8 cellular contexts compared by ENCODE assay signal in genomic region chr19:7925171-7925837, GRCh38. TPM values are rescaled to one million over a fixed set of nuclear protein-coding genes. Genes with fewer than 3 reads are reported as not detected.
DNase-seq lines count a peak whose midpoint lies in the region; ATAC-seq and TF ChIP-seq lines count a peak whose summit lies in the region.

No MANE protein-coding gene starts in this region.

- H3K36me3 ChIP-seq in ovary, result no peaks in the 10 kb centered on the region
- H3K36me3 ChIP-seq in tibial nerve, result peaks cover 0 to 38% (median 0%) of the 10 kb centered on the region in 3 donors

- in situ Hi-C loops in KBM-7 (cut with MboI; ENCODE audit: low pct_unique_long_range_greater_than_20kb, low sequenced_read_pairs), result no loop called here

- peaks cover 15% of the 10 kb centered on the region for H3K4me1 Mint-ChIP-seq in activated T-helper 17 cell treated with anti-CD3 and anti-CD28 coated beads, Interleukin-2, amount 50 U/mL, for 72 hours

- intact Hi-C loops in ovary (cut with DNase I), result no loop called here

- peak; percentile 33 for DNase-seq in DMS153 (lab: John Stamatoyannopoulos, UW)
- peak; percentile 88 for DNase-seq in KBM-7
- peak; percentile 53 for DNase-seq in RWPE1 (ENCODE audit: low spot score)
- DNase-seq in foreskin keratinocyte, result no peak
- DNase-seq in ovary, result peak; percentile 64 to 87 (median 79)
- peak in 1 of 2 donors; percentile 59 for DNase-seq in tibial nerve (ENCODE audit: low spot score in 2 of 2)

- peaks cover 11% of the 10 kb centered on the region for H3K36me3 Mint-ChIP-seq in activated T-helper 17 cell treated with anti-CD3 and anti-CD28 coated beads, Interleukin-2, amount 50 U/mL, for 72 hours (ENCODE audit: low read depth)

- H3K9me3 ChIP-seq in ovary, result no peaks in the 10 kb centered on the region
- no peaks in the 10 kb centered on the region for H3K9me3 ChIP-seq in tibial nerve

- TF ChIP-seq EP300 in ovary (IDR thresholded peaks at IDR 0.05) (no peak), tibial nerve (IDR thresholded peaks at IDR 0.05) (no peak)

- no peaks in the 10 kb centered on the region for H3K27me3 Mint-ChIP-seq in activated T-helper 17 cell treated with anti-CD3 and anti-CD28 coated beads, Interleukin-2, amount 50 U/mL, for 72 hours

- H3K27me3 ChIP-seq in foreskin keratinocyte, result peaks cover 5% of the 10 kb centered on the region
- H3K27me3 ChIP-seq in ovary, result no peaks in the 10 kb centered on the region
- no peaks in the 10 kb centered on the region for H3K27me3 ChIP-seq in tibial nerve

- TF ChIP-seq CTCF in RWPE1 (conservative IDR thresholded peaks at IDR 0.05; ENCODE audit: low read depth) (peak; percentile 78), foreskin keratinocyte (conservative IDR thresholded peaks at IDR 0.05) (peak; percentile 91), ovary (IDR thresholded peaks at IDR 0.05) (peak; percentile 55 to 78 (median 66)), tibial nerve (IDR thresholded peaks at IDR 0.05) (peak; percentile 68 to 84 (median 81))

- peak; percentile 14 for ATAC-seq in activated T-helper 17 cell treated with anti-CD3 and anti-CD28 coated beads, Interleukin-2, amount 50 U/mL, for 72 hours (replicated peaks)
- ATAC-seq in foreskin keratinocyte, result peak; percentile 24
- ATAC-seq in HG03095 (IDR thresholded peaks at IDR 0.05; ENCODE audit: unreplicated experiment), result no peak

- no peak overlapping the region for H3K27ac Mint-ChIP-seq in activated T-helper 17 cell treated with anti-CD3 and anti-CD28 coated beads, Interleukin-2, amount 50 U/mL, for 72 hours

- 0 to 1% (median 1%) methylated on average over 65 to 95 of the region's 95 CpGs for WGBS in ovary, 3 donors
- 1 to 4% methylated on average over 5 to 31 of the region's 95 CpGs for WGBS in tibial nerve, 2 donors

- peak overlapping the region; percentile 53 for H3K4me3 Mint-ChIP-seq in activated T-helper 17 cell treated with anti-CD3 and anti-CD28 coated beads, Interleukin-2, amount 50 U/mL, for 72 hours

- no peaks in the 10 kb centered on the region for H3K9me3 Mint-ChIP-seq in activated T-helper 17 cell treated with anti-CD3 and anti-CD28 coated beads, Interleukin-2, amount 50 U/mL, for 72 hours

- H3K27ac ChIP-seq in RWPE1 (peak overlapping the region; percentile 95; the same call in 1 of the 2 replicates), foreskin keratinocyte (no peak overlapping the region), ovary (no peak overlapping the region), tibial nerve (no peak overlapping the region)

- H3K4me1 ChIP-seq in foreskin keratinocyte (peaks cover 11% of the 10 kb centered on the region), ovary (ENCODE audit: insufficient read depth) (peaks cover 45% of the 10 kb centered on the region), tibial nerve (peaks cover 0 to 82% (median 32%) of the 10 kb centered on the region in 4 donors)

- POLR2A ChIA-PET in RWPE1 (lab: Yijun Ruan, JAX; ENCODE audit: low non-redundant PET), result no interaction called here

- no peak for TF ChIP-seq POLR2A in ovary (IDR thresholded peaks at IDR 0.05)
- no peak for TF ChIP-seq POLR2A in tibial nerve (IDR thresholded peaks at IDR 0.05)

- CTCF ChIA-PET in RWPE1 (lab: Yijun Ruan, JAX), result no interaction called here

- H3K4me3 ChIP-seq in ovary (peak overlapping the region; percentile 41), tibial nerve (peak overlapping the region in 3 of 4 donors; percentile 26 to 61 (median 35))

RNA-seq across cellular contexts. Expression of gene CTXN1, which starts 0.6 kb away (rescaled TPM):
- total RNA-seq in activated T-helper 17 cell treated with anti-CD3 and anti-CD28 coated beads, Interleukin-2, amount 50 U/mL, for 72 hours, result under 1 TPM in 1 of 2 donors, not detected in 1; 0.19 TPM
- total RNA-seq in foreskin keratinocyte, result 1.5 and 1.7 TPM in 2 replicates
- polyA plus RNA-seq in foreskin keratinocyte, result 5.1 and 6.4 TPM in 2 replicates
- 10 to 100 TPM in 2 of 7 donors, 1 to 10 TPM in 5; 1.4 to 99.7 (median 6.1) TPM for total RNA-seq in ovary
- polyA plus RNA-seq in ovary, result 1 to 10 TPM in 1 of 2 donors, not detected in 1; 3.3 TPM
- total RNA-seq in tibial nerve, result 1 to 10 TPM in 3 of 4 donors, under 1 TPM in 1; 0.66 to 7.2 (median 3.0) TPM

RNA-seq across cellular contexts. Expression of gene SNAPC2, which starts 5.2 kb away (rescaled TPM):
- 10 to 100 TPM; 16.4 to 20.9 TPM for total RNA-seq in activated T-helper 17 cell treated with anti-CD3 and anti-CD28 coated beads, Interleukin-2, amount 50 U/mL, for 72 hours
- total RNA-seq in foreskin keratinocyte, result 22.5 and 22.7 TPM in 2 replicates
- 30.6 and 32.0 TPM in 2 replicates for polyA plus RNA-seq in foreskin keratinocyte
- 10 to 100 TPM in 6 of 7 donors, 1 to 10 TPM in 1; 8.8 to 26.6 (median 16.3) TPM for total RNA-seq in ovary
- 10 to 100 TPM in 1 of 2 donors, 1 to 10 TPM in 1; 1.8 to 19.8 TPM for polyA plus RNA-seq in ovary
- 10 to 100 TPM; 11.6 to 26.4 (median 16.1) TPM for total RNA-seq in tibial nerve

RNA-seq across cellular contexts. Expression of gene TGFBR3L, which starts 10.7 kb away (rescaled TPM):
- 1 to 10 TPM; 3.7 to 7.6 TPM for total RNA-seq in activated T-helper 17 cell treated with anti-CD3 and anti-CD28 coated beads, Interleukin-2, amount 50 U/mL, for 72 hours
- 2.1 and 2.5 TPM in 2 replicates for total RNA-seq in foreskin keratinocyte
- 3.6 and 5.0 TPM in 2 replicates for polyA plus RNA-seq in foreskin keratinocyte
- 1 to 10 TPM in 2 of 7 donors, not detected in 5; 1.0 to 6.9 TPM for total RNA-seq in ovary
- polyA plus RNA-seq in ovary, result under 1 TPM in 1 of 2 donors, not detected in 1; 0.18 TPM
- total RNA-seq in tibial nerve, result not detected

RNA-seq across cellular contexts. Expression of gene TIMM44, which starts 18.2 kb away (rescaled TPM):
- 10 to 100 TPM; 49.8 to 81.5 TPM for total RNA-seq in activated T-helper 17 cell treated with anti-CD3 and anti-CD28 coated beads, Interleukin-2, amount 50 U/mL, for 72 hours
- 63.0 and 67.5 TPM in 2 replicates for total RNA-seq in foreskin keratinocyte
- 50.0 and 53.9 TPM in 2 replicates for polyA plus RNA-seq in foreskin keratinocyte
- total RNA-seq in ovary, result 100 to 1,000 TPM in 1 of 7 donors, 10 to 100 TPM in 6; 43.4 to 110 (median 51.8) TPM
- 10 to 100 TPM; 29.8 to 48.4 TPM for polyA plus RNA-seq in ovary
- total RNA-seq in tibial nerve, result 10 to 100 TPM; 60.1 to 91.3 (median 77.1) TPM

RNA-seq across cellular contexts. Expression of gene MAP2K7, which starts 21.6 kb away (rescaled TPM):
- total RNA-seq in activated T-helper 17 cell treated with anti-CD3 and anti-CD28 coated beads, Interleukin-2, amount 50 U/mL, for 72 hours, result 10 to 100 TPM; 39.0 to 46.3 TPM
- total RNA-seq in foreskin keratinocyte (12.7 and 13.5 TPM in 2 replicates), ovary (10 to 100 TPM in 5 of 7 donors, 1 to 10 TPM in 2; 9.2 to 35.5 (median 26.3) TPM), tibial nerve (10 to 100 TPM; 11.1 to 31.2 (median 20.9) TPM)
- polyA plus RNA-seq in foreskin keratinocyte (15.6 and 18.3 TPM in 2 replicates), ovary (10 to 100 TPM in 1 of 2 donors, 1 to 10 TPM in 1; 6.3 to 32.2 TPM)

Comparison
In these comparisons a context has a peak if more than half of its experiments do, and no peak if none do; other contexts are left out.
1. DNase-seq: peak in DMS153 (single experiment), KBM-7 (single experiment), RWPE1 (single experiment) and ovary (5 of 5); none in foreskin keratinocyte (0 of 2).
2. Peak in every context shown above with its lines, with median percentiles within 50 percentile points of each other: CTCF ChIP-seq.